19 cellular contexts compared by ENCODE assay signal in genomic region chr1:15570861-15571260, GRCh38. TPM values are rescaled to one million over a fixed set of nuclear protein-coding genes. Genes with fewer than 3 reads are reported as not detected.
"Had no signal": no experiment of that assay in that cellular context is flagged by ENCODE, and none has a peak within 500 bp of the region (broad histone marks: within the 10 kb centered on the region; RNA-seq: fewer than 3 reads in every experiment).

No MANE protein-coding gene starts in this region.

- H3K4me2 ChIP-seq: hepatocyte had no signal

- H3K4me1 ChIP-seq: body of pancreas, esophagus muscularis mucosa, right atrium auricular region, transverse colon, vagina had no signal

- H3K4me3 Mint-ChIP-seq: activated CD4-positive, alpha-beta memory T cell treated with anti-CD3 and anti-CD28 coated beads, Interleukin-2, amount 10 ng/mL, durations not matched to agents 7 days and 5 days; activated naive CD8-positive, alpha-beta T cell treated with anti-CD3 and anti-CD28 coated beads for 36 hours; activated T-cell treated with anti-CD3 and anti-CD28 coated beads, Interleukin-2, amount 50 U/mL, for 24 hours; natural killer cell had no signal

- H3K4me3 ChIP-seq: body of pancreas, esophagus muscularis mucosa, hepatocyte, right atrium auricular region, skin epidermis, transverse colon, vagina had no signal

- H3K27me3 ChIP-seq: body of pancreas, esophagus muscularis mucosa, hepatocyte, right atrium auricular region, transverse colon, vagina had no signal

- H3K9me3 Mint-ChIP-seq: activated CD4-positive, alpha-beta memory T cell treated with anti-CD3 and anti-CD28 coated beads, Interleukin-2, amount 10 ng/mL, durations not matched to agents 7 days and 5 days; activated naive CD8-positive, alpha-beta T cell treated with anti-CD3 and anti-CD28 coated beads for 36 hours; activated T-cell treated with anti-CD3 and anti-CD28 coated beads, Interleukin-2, amount 50 U/mL, for 24 hours; natural killer cell had no signal

- H3K27ac ChIP-seq: body of pancreas, esophagus muscularis mucosa, hepatocyte, right atrium auricular region, skin epidermis, transverse colon, vagina had no signal

- H3K4me1 Mint-ChIP-seq: activated CD4-positive, alpha-beta memory T cell treated with anti-CD3 and anti-CD28 coated beads, Interleukin-2, amount 10 ng/mL, durations not matched to agents 7 days and 5 days; activated naive CD8-positive, alpha-beta T cell treated with anti-CD3 and anti-CD28 coated beads for 36 hours; natural killer cell had no signal

- ATAC-seq: body of pancreas, left lobe of liver, natural killer cell had no signal

- H3K79me2 ChIP-seq: hepatocyte had no signal

- DNase-seq: activated CD4-positive, alpha-beta memory T cell treated with anti-CD3 and anti-CD28 coated beads, Interleukin-2, amount 10 ng/mL, durations not matched to agents 7 days and 5 days; activated gamma-delta T cell; activated naive CD8-positive, alpha-beta T cell treated with anti-CD3 and anti-CD28 coated beads for 36 hours; activated T-cell treated with anti-CD3 and anti-CD28 coated beads, Interleukin-2, amount 50 U/mL, for 24 hours; amygdala; body of pancreas; mammary epithelial cell; natural killer cell; stimulated activated CD4-positive, alpha-beta T cell treated with anti-CD3 and anti-CD28 coated beads, Interleukin-15, amount 100 ng/mL, for 24 hours; stimulated activated CD4-positive, alpha-beta T cell treated with anti-CD3 and anti-CD28 coated beads, Interleukin-4, amount 100 ng/mL, for 1 hour; stimulated activated naive CD4-positive, alpha-beta T cell treated with Interleukin-2 at 50 U/mL for 16 hours; substantia nigra; transverse colon had no signal

- H3K27me3 Mint-ChIP-seq: activated CD4-positive, alpha-beta memory T cell treated with anti-CD3 and anti-CD28 coated beads, Interleukin-2, amount 10 ng/mL, durations not matched to agents 7 days and 5 days; activated naive CD8-positive, alpha-beta T cell treated with anti-CD3 and anti-CD28 coated beads for 36 hours; activated T-cell treated with anti-CD3 and anti-CD28 coated beads, Interleukin-2, amount 50 U/mL, for 24 hours had no signal

- H2AFZ ChIP-seq: hepatocyte had no signal

- H3K27ac Mint-ChIP-seq: activated CD4-positive, alpha-beta memory T cell treated with anti-CD3 and anti-CD28 coated beads, Interleukin-2, amount 10 ng/mL, durations not matched to agents 7 days and 5 days had no signal

- H3K9me3 ChIP-seq: body of pancreas, esophagus muscularis mucosa, right atrium auricular region, transverse colon, vagina had no signal

RNA-seq across cellular contexts. Expression of gene AGMAT, which starts 14.0 kb away (rescaled TPM):
- total RNA-seq: esophagus muscularis mucosa, right atrium auricular region had no signal
